Comparison of ENCODE assay signal across 22 cellular contexts in the genomic region with DNA sequence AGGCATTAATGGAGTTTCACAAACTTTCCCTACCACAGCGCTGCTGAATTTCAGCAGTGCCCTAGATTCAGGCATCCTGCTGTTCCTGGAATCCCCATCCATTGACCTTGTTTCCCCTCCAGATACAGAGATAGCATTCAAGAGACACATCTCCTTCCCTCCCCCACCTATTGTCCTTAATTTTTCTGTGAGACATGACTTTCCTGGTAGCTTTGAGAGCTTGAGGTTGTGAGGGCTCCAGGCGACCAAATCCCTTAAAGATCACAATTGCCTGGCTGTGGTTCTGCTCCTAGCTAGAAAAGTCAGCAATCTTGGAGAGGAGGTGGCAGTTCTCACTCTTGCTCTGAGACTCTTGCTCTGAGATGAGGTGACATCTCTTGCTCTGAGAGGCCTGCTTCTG. TPM values are rescaled to one million over a fixed set of nuclear protein-coding genes. Genes with fewer than 3 reads are reported as not detected.
"Had no signal": no experiment of that assay in that cellular context is flagged by ENCODE, and none has a peak within 500 bp of the region (broad histone marks: within the 10 kb centered on the region; RNA-seq: fewer than 3 reads in every experiment).

No MANE protein-coding gene starts in this region.

- H3K27me3 ChIP-seq: right lobe of liver, spleen, tibial artery, uterus had no signal

- H3K27me3 Mint-ChIP-seq: activated CD8-positive, alpha-beta memory T cell treated with anti-CD3 and anti-CD28 coated beads, Interleukin-2, amount 10 ng/mL, durations not matched to agents 7 days and 5 days; activated naive CD8-positive, alpha-beta T cell treated with anti-CD3 and anti-CD28 coated beads for 36 hours; naive B cell; stimulated activated memory B cell treated with anti-CD40 and anti-IgM and Interleukin-4, amounts not matched to agents 10 μg/mL and 1 μg/mL and 100 μg/mL, for 72 hours had no signal

- H3K36me3 Mint-ChIP-seq: activated CD8-positive, alpha-beta memory T cell treated with anti-CD3 and anti-CD28 coated beads, Interleukin-2, amount 10 ng/mL, durations not matched to agents 7 days and 5 days; activated naive CD8-positive, alpha-beta T cell treated with anti-CD3 and anti-CD28 coated beads for 36 hours; naive B cell; stimulated activated memory B cell treated with anti-CD40 and anti-IgM and Interleukin-4, amounts not matched to agents 10 μg/mL and 1 μg/mL and 100 μg/mL, for 72 hours had no signal

- H3K27ac Mint-ChIP-seq: activated CD8-positive, alpha-beta memory T cell treated with anti-CD3 and anti-CD28 coated beads, Interleukin-2, amount 10 ng/mL, durations not matched to agents 7 days and 5 days; activated naive CD8-positive, alpha-beta T cell treated with anti-CD3 and anti-CD28 coated beads for 36 hours; naive B cell; progenitor cell of endocrine pancreas; stimulated activated memory B cell treated with anti-CD40 and anti-IgM and Interleukin-4, amounts not matched to agents 10 μg/mL and 1 μg/mL and 100 μg/mL, for 72 hours; T-helper 2 cell treated with Interferon-gamma antibody and Interleukin-4, amounts not matched to agents 5 μg/mL and 100 μg/mL, for 36 hours had no signal

- H3K9me3 ChIP-seq: right lobe of liver, spleen, tibial artery, uterus had no signal

- H3K4me1 ChIP-seq: right lobe of liver, spleen had no signal

- H3K4me3 Mint-ChIP-seq: activated CD8-positive, alpha-beta memory T cell treated with anti-CD3 and anti-CD28 coated beads, Interleukin-2, amount 10 ng/mL, durations not matched to agents 7 days and 5 days; activated naive CD8-positive, alpha-beta T cell treated with anti-CD3 and anti-CD28 coated beads for 36 hours; activated T-cell treated with anti-CD3 and anti-CD28 coated beads, Interleukin-2, amount 50 U/mL, for 4 hours; naive B cell; stimulated activated memory B cell treated with anti-CD40 and anti-IgM and Interleukin-4, amounts not matched to agents 10 μg/mL and 1 μg/mL and 100 μg/mL, for 72 hours; T-helper 2 cell treated with Interferon-gamma antibody and Interleukin-4, amounts not matched to agents 5 μg/mL and 100 μg/mL, for 36 hours had no signal

- H3K9me3 Mint-ChIP-seq: activated naive CD8-positive, alpha-beta T cell treated with anti-CD3 and anti-CD28 coated beads for 36 hours; naive B cell; stimulated activated memory B cell treated with anti-CD40 and anti-IgM and Interleukin-4, amounts not matched to agents 10 μg/mL and 1 μg/mL and 100 μg/mL, for 72 hours; T-helper 2 cell treated with Interferon-gamma antibody and Interleukin-4, amounts not matched to agents 5 μg/mL and 100 μg/mL, for 36 hours had no signal

- H3K36me3 ChIP-seq: right lobe of liver, spleen, tibial artery, uterus had no signal

- DNase-seq: activated CD4-positive, alpha-beta T cell treated with anti-CD3 and anti-CD28 coated beads, Interleukin-2, amount 50 U/mL, for 48 hours; activated CD4-positive, CD25-positive, alpha-beta regulatory T cell treated with anti-CD3 and anti-CD28 coated beads, Interleukin-2, amount 50 U/mL, for 72 hours; activated CD8-positive, alpha-beta memory T cell treated with anti-CD3 and anti-CD28 coated beads, Interleukin-2, amount 10 ng/mL, durations not matched to agents 7 days and 5 days; activated gamma-delta T cell treated with Interleukin-2 at 50 U/mL for 16 hours; activated naive CD8-positive, alpha-beta T cell treated with anti-CD3 and anti-CD28 coated beads for 36 hours; activated T-cell treated with anti-CD3 and anti-CD28 coated beads, Interleukin-2, amount 50 U/mL, for 4 hours; aorta; effector CD4-positive, alpha-beta T cell; foreskin melanocyte; head of caudate nucleus; left colon; naive B cell; nucleus accumbens; right lobe of liver; spleen; stimulated activated CD4-positive, alpha-beta T cell treated with anti-CD3 and anti-CD28 coated beads, Interleukin-1b, Interleukin-23, amount 100 ng/mL, for 48 hours; tibial artery; uterus had no signal

- H3K27ac ChIP-seq: right lobe of liver, spleen, tibial artery, uterus had no signal

- H3K4me1 Mint-ChIP-seq: activated CD8-positive, alpha-beta memory T cell treated with anti-CD3 and anti-CD28 coated beads, Interleukin-2, amount 10 ng/mL, durations not matched to agents 7 days and 5 days; activated naive CD8-positive, alpha-beta T cell treated with anti-CD3 and anti-CD28 coated beads for 36 hours; naive B cell; stimulated activated memory B cell treated with anti-CD40 and anti-IgM and Interleukin-4, amounts not matched to agents 10 μg/mL and 1 μg/mL and 100 μg/mL, for 72 hours had no signal

- ATAC-seq: activated CD8-positive, alpha-beta memory T cell treated with anti-CD3 and anti-CD28 coated beads, Interleukin-2, amount 10 ng/mL, durations not matched to agents 7 days and 5 days; activated T-cell treated with anti-CD3 and anti-CD28 coated beads, Interleukin-2, amount 50 U/mL, for 4 hours; left colon; right lobe of liver; stimulated activated memory B cell treated with anti-CD40 and anti-IgM and Interleukin-4, amounts not matched to agents 10 μg/mL and 1 μg/mL and 100 μg/mL, for 72 hours had no signal

- H3K4me3 ChIP-seq: lung, right lobe of liver, spleen, tibial artery, uterus had no signal

RNA-seq across cellular contexts. Expression of gene PRR16, which starts 48.0 kb away (rescaled TPM):
- total RNA-seq: activated CD8-positive, alpha-beta memory T cell treated with anti-CD3 and anti-CD28 coated beads, Interleukin-2, amount 10 ng/mL, durations not matched to agents 7 days and 5 days; activated naive CD8-positive, alpha-beta T cell treated with anti-CD3 and anti-CD28 coated beads for 36 hours; activated T-cell treated with anti-CD3 and anti-CD28 coated beads, Interleukin-2, amount 50 U/mL, for 4 hours; progenitor cell of endocrine pancreas had no signal
